ENCODE assay signal across 22 cellular contexts in the genomic region with DNA sequence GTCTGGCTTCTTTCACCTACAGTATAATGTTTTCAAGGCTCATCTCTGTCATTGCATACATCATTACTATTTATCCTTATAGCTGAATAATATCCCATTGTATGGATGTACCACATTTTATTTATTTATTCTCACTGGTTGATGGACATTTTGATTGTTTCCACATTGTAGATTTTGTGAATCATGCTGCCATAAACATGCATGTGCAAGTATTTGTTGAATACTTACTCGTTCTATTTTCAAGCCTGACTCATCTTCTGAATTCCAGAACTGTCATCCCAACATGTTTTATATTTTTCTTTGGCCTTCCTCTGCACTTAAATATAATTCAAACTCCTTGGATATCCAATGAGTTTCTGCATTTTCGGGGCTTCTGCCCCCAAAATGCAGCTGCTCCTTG.
DNase-seq lines count a peak whose midpoint lies in the region; ATAC-seq, FAIRE-seq and TF ChIP-seq lines count a peak whose summit lies in the region.
"Had no signal": no experiment of that assay in that cellular context is flagged by ENCODE, and none has a peak within 500 bp of the region (broad histone marks: within the 10 kb centered on the region; RNA-seq: fewer than 3 reads in every experiment).

No MANE protein-coding gene starts in this region.

- no peaks in the 10 kb centered on the region for H3K27me3 ChIP-seq in astrocyte (ENCODE audit: insufficient read depth, low read length)
- H3K27me3 ChIP-seq in foreskin keratinocyte, result no peaks in the 10 kb centered on the region
- H3K27me3 ChIP-seq: ascending aorta, gastroesophageal sphincter, vagina had no signal

- no peak overlapping the region for H3K27ac Mint-ChIP-seq in astrocyte (ENCODE audit: unreplicated experiment)
- H3K27ac Mint-ChIP-seq: CD8-positive, alpha-beta T cell; natural killer cell treated with Interleukin-12 subunit alpha and Interleukin-12 subunit beta and Interleukin-15 and Interleukin-18, amount 100 ng/mL, for 72 hours had no signal

- no peak for FAIRE-seq in astrocyte (lab: Jason Lieb, UNC)
- FAIRE-seq: GM18507 had no signal

- H3K4me3 Mint-ChIP-seq in astrocyte (ENCODE audit: unreplicated experiment), result no peak overlapping the region
- H3K4me3 Mint-ChIP-seq: CD8-positive, alpha-beta T cell; natural killer cell treated with Interleukin-12 subunit alpha and Interleukin-12 subunit beta and Interleukin-15 and Interleukin-18, amount 100 ng/mL, for 72 hours had no signal

- H3K9ac ChIP-seq in astrocyte (ENCODE audit: low read length), result no peak overlapping the region

- peaks cover 5% of the 10 kb centered on the region for H3K9me3 Mint-ChIP-seq in astrocyte (ENCODE audit: unreplicated experiment)

- H3K4me3 ChIP-seq in AG10803 (ENCODE audit: low read length) (no peak overlapping the region), astrocyte (ENCODE audit: insufficient read depth, low read depth, low read length) (no peak overlapping the region)
- H3K4me3 ChIP-seq: ascending aorta, gastroesophageal sphincter, vagina had no signal

- H3K27me3 Mint-ChIP-seq in astrocyte (ENCODE audit: low read depth, unreplicated experiment), result no peaks in the 10 kb centered on the region

- peak overlapping the region; percentile 27 for H3K4me2 ChIP-seq in astrocyte (ENCODE audit: low read length)

- TF ChIP-seq CTCF in AG10803 (conservative IDR thresholded peaks at IDR 0.05; ENCODE audit: low read length) (no peak), astrocyte (IDR thresholded peaks at IDR 0.05; ENCODE audit: insufficient read depth, low read depth, low read length) (no peak), foreskin keratinocyte (conservative IDR thresholded peaks at IDR 0.05) (no peak)

- peaks cover 30% of the 10 kb centered on the region for H3K4me1 Mint-ChIP-seq in astrocyte (ENCODE audit: low read depth, unreplicated experiment)

- no peaks in the 10 kb centered on the region for H3K36me3 Mint-ChIP-seq in astrocyte (ENCODE audit: low read depth, unreplicated experiment)
- H3K36me3 Mint-ChIP-seq: CD8-positive, alpha-beta T cell; natural killer cell treated with Interleukin-12 subunit alpha and Interleukin-12 subunit beta and Interleukin-15 and Interleukin-18, amount 100 ng/mL, for 72 hours had no signal

- peak; percentile 75 for DNase-seq in AG10803 (ENCODE audit: low read depth)
- DNase-seq in HT1080 (ENCODE audit: low read depth), result peak; percentile 14
- peak; percentile 52 for DNase-seq in astrocyte (ENCODE audit: low read depth)
- DNase-seq in foreskin keratinocyte, result peak; percentile 62 to 74
- DNase-seq in midbrain (lab: John Stamatoyannopoulos, UW), result no peak
- DNase-seq: activated CD4-positive, alpha-beta T cell treated with anti-CD3 and anti-CD28 coated beads, Interleukin-2, amount 50 U/mL, for 4 hours; activated naive CD4-positive, alpha-beta T cell; CD8-positive, alpha-beta T cell; DMS79; left colon; NCI-H526 treated with DMSO at 0.1 percent for 48 hours; stimulated activated CD4-positive, alpha-beta T cell treated with anti-CD3 and anti-CD28 coated beads, Interleukin-12 subunit alpha, Interleukin-12 subunit beta, amount 100 ng/mL, for 4 hours; stimulated activated CD8-positive, alpha-beta memory T cell treated with anti-CD3 and anti-CD28 coated beads, Interleukin-4, amount 100 ng/mL, for 48 hours; T-helper 2 cell had no signal

- no peaks in the 10 kb centered on the region for H4K20me1 ChIP-seq in astrocyte (ENCODE audit: insufficient read depth, low read length)

- no peak overlapping the region for H2AFZ ChIP-seq in astrocyte (ENCODE audit: low read depth, low read length)

- H3K36me3 ChIP-seq in astrocyte (ENCODE audit: insufficient read depth, low read length), result no peaks in the 10 kb centered on the region
- H3K36me3 ChIP-seq: ascending aorta, gastroesophageal sphincter, vagina had no signal

- H3K4me1 ChIP-seq in astrocyte (ENCODE audit: insufficient read depth, low read length) (peaks cover 23% of the 10 kb centered on the region), foreskin keratinocyte (peaks cover 7% of the 10 kb centered on the region)
- H3K4me1 ChIP-seq: ascending aorta, gastroesophageal sphincter had no signal

- no peaks in the 10 kb centered on the region for H3K79me2 ChIP-seq in astrocyte (ENCODE audit: insufficient read depth, low read length)

- peak overlapping the region; percentile 17 for H3K27ac ChIP-seq in astrocyte (ENCODE audit: low read depth, low read length)
- peak overlapping the region; percentile 27 for H3K27ac ChIP-seq in foreskin keratinocyte
- H3K27ac ChIP-seq: ascending aorta, gastroesophageal sphincter, vagina had no signal

- ATAC-seq in foreskin keratinocyte, result peak; percentile 70
- no peak for ATAC-seq in HG03175 (IDR thresholded peaks at IDR 0.05; ENCODE audit: unreplicated experiment)
- ATAC-seq in GM18502 (IDR thresholded peaks at IDR 0.05; ENCODE audit: poor library complexity, unreplicated experiment), result no peak
- ATAC-seq in HG03521 (IDR thresholded peaks at IDR 0.05; ENCODE audit: unreplicated experiment), result no peak
- ATAC-seq: CD8-positive, alpha-beta T cell; gastroesophageal sphincter; left colon; natural killer cell treated with Interleukin-12 subunit alpha and Interleukin-12 subunit beta and Interleukin-15 and Interleukin-18, amount 100 ng/mL, for 72 hours had no signal

- H3K9me3 ChIP-seq in astrocyte (ENCODE audit: insufficient read depth, low read depth, low read length), result no peaks in the 10 kb centered on the region
- H3K9me3 ChIP-seq: ascending aorta, gastroesophageal sphincter, vagina had no signal
